6 cellular contexts compared by ENCODE assay signal in genomic region chr12:124105546-124105945, GRCh38.
"Had no signal": no experiment of that assay in that cellular context is flagged by ENCODE, and none has a peak within 500 bp of the region (broad histone marks: within the 10 kb centered on the region; RNA-seq: fewer than 3 reads in every experiment).

No MANE protein-coding gene starts in this region.

- H3K27ac ChIP-seq: GM23248 had no signal

- DNase-seq: GM23248, H7, IMR-90, KBM-7 had no signal

- H3K36me3 ChIP-seq: HAP-1 had no signal

- H3K9ac ChIP-seq: GM23248 had no signal

- H3K4me3 ChIP-seq: GM23248, HAP-1 had no signal

- FAIRE-seq: HTR-8/SVneo had no signal

- H3K9me3 ChIP-seq: HAP-1 had no signal

- H2AFZ ChIP-seq: GM23248 had no signal
